ENCODE assay signal across 8 cellular contexts in genomic region chr6:4774715-4775590, GRCh38. TPM values are rescaled to one million over a fixed set of nuclear protein-coding genes. Genes with fewer than 3 reads are reported as not detected.
A peak's percentile ranks its signal among the peaks of the same experiment; 100 is the strongest.
DNase-seq lines count a peak whose midpoint lies in the region; ATAC-seq and TF ChIP-seq lines count a peak whose summit lies in the region.

No MANE protein-coding gene starts in this region.

- no TSS peak for BruUV-seq in MCF 10A (replicated peaks; lab: Mats Ljungman, UMichigan)

- POLR2A ChIA-PET in MCF 10A (lab: Yijun Ruan, JAX): no interaction called here

- H3K9me3 Mint-ChIP-seq in MCF 10A (ENCODE audit: unreplicated experiment): peaks cover 7% of the 10 kb centered on the region
- H3K9me3 Mint-ChIP-seq in immature natural killer cell: no peaks in the 10 kb centered on the region

- CTCF ChIA-PET in MCF 10A (lab: Yijun Ruan, JAX): interaction anchor here (0.6 kb wide), 2 partner anchors 8 to 103 kb away, joined by 3 read pairs; no protein-coding TSS in a partner anchor

- DNase-seq in NCI-H524 (lab: John Stamatoyannopoulos, UW) (peak; percentile 40 to 69), NCI-H524 treated with DMSO at 0.1 percent for 48 hours (lab: John Stamatoyannopoulos, UW) (no peak), SJSA1 (ENCODE audit: low read depth in 1 of 2, low spot score in 2 of 2) (peak in 1 of 2 experiments; percentile 24), MCF 10A (ENCODE audit: unreplicated experiment) (no peak), immature natural killer cell (peak in 2 of 3 donors; percentile 32 to 39), globus pallidus (ENCODE audit: low spot score) (no peak)
- peak; percentile 18 to 32 for DNase-seq in stimulated activated CD4-positive, alpha-beta T cell treated with anti-CD3 and anti-CD28 coated beads, Interleukin-2, amount 100 ng/mL, for 24 hours

- intact Hi-C loops in MCF 10A (cut with micrococcal nuclease): loop anchor here (1.0 to 5.0 kb wide), 2 partner anchors 128 to 462 kb away; no protein-coding TSS in a partner anchor

- H3K4me1 Mint-ChIP-seq in MCF 10A (ENCODE audit: insufficient read depth, unreplicated experiment) (peaks cover 10% of the 10 kb centered on the region), immature natural killer cell (peaks cover 36 to 41% of the 10 kb centered on the region in 2 donors)

- H3K27ac Mint-ChIP-seq in MCF 10A (ENCODE audit: low read depth, unreplicated experiment) (peak overlapping the region; percentile 76), immature natural killer cell (peak overlapping the region; percentile 82 to 90 (median 86))

- H3K36me3 ChIP-seq in SJSA1: peaks cover 12% of the 10 kb centered on the region; the same call in 1 of the 2 replicates

- peak overlapping the region; percentile 45; the same call in 1 of the 2 replicates for H3K27ac ChIP-seq in SJSA1

- H3K4me3 ChIP-seq in SJSA1: peak overlapping the region; percentile 70

- peaks cover 14% of the 10 kb centered on the region for H3K4me1 ChIP-seq in SJSA1 (replicated peaks)

- peaks cover 6% of the 10 kb centered on the region; the same call in 1 of the 2 replicates for H3K9me3 ChIP-seq in SJSA1 (replicated peaks)

- H3K27me3 ChIP-seq in SJSA1 (replicated peaks): no peaks in the 10 kb centered on the region

- no peak for TF ChIP-seq CTCF in MCF 10A (IDR thresholded peaks at IDR 0.05; ENCODE audit: unreplicated experiment)

- ATAC-seq in HG03457 (IDR thresholded peaks at IDR 0.05; ENCODE audit: unreplicated experiment): no peak

- H3K27me3 Mint-ChIP-seq in MCF 10A (ENCODE audit: insufficient read depth, unreplicated experiment) (no peaks in the 10 kb centered on the region), immature natural killer cell (ENCODE audit: low read depth in 3 of 3) (peaks cover 6 to 22% (median 18%) of the 10 kb centered on the region in 3 donors)

- H3K36me3 Mint-ChIP-seq in MCF 10A (ENCODE audit: insufficient read depth, unreplicated experiment) (peaks cover 5% of the 10 kb centered on the region), immature natural killer cell (no peaks in the 10 kb centered on the region)

- H3K4me3 Mint-ChIP-seq in MCF 10A (ENCODE audit: unreplicated experiment): peak overlapping the region; percentile 67
- peak overlapping the region; percentile 92 to 98 (median 94) for H3K4me3 Mint-ChIP-seq in immature natural killer cell

RNA-seq across cellular contexts. Expression of gene CDYL, which starts 1.3 kb away (rescaled TPM):
- total RNA-seq in SJSA1 (2014; rRNA removed; shearing (Covaris generic)): 23.9 and 36.1 TPM in 2 replicates
- total RNA-seq in MCF 10A (2022): 48.9 and 56.8 TPM in 2 replicates
- 10 to 100 TPM in 2 of 3 donors, 1 to 10 TPM in 1; 4.0 to 19.9 (median 13.4) TPM for polyA plus RNA-seq in immature natural killer cell

Comparison
In these comparisons a context has a peak if more than half of its experiments do, and no peak if none do; other contexts are left out.
1. DNase-seq: peak in NCI-H524 (2 of 2), immature natural killer cell (2 of 3) and stimulated activated CD4-positive, alpha-beta T cell treated with anti-CD3 and anti-CD28 coated beads, Interleukin-2, amount 100 ng/mL, for 24 hours (2 of 2); none in NCI-H524 treated with DMSO at 0.1 percent for 48 hours (single experiment), MCF 10A (single experiment) and globus pallidus (single experiment).